17 cellular contexts compared by ENCODE assay signal in the genomic region with DNA sequence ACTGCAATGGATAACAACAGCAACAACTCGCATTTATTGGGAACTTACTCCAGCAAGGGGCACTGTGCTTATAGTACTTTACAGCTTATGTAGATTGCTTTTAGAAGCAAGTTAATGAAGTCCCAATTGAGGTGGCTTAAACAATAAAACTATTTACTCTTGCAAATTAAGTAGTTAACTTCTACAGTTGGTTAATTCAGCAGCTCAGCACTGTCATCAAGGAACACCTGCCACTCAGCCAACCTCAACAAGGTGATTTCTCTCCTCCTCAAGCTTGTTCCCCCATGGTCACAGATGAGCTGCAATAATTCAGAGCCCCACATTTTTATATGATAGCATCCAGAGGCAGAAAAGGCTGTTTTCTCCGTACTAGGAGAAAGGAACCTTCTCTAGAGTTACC.
DNase-seq lines count a peak whose midpoint lies in the region; ATAC-seq and TF ChIP-seq lines count a peak whose summit lies in the region.
"Had no signal": no experiment of that assay in that cellular context is flagged by ENCODE, and none has a peak within 500 bp of the region (broad histone marks: within the 10 kb centered on the region; RNA-seq: fewer than 3 reads in every experiment).

No MANE protein-coding gene starts in this region.

- H3K27me3 Mint-ChIP-seq in natural killer cell (ENCODE audit: low read depth in 2 of 2): no peaks in the 10 kb centered on the region
- H3K27me3 Mint-ChIP-seq in natural killer cell treated with Interleukin-12 subunit alpha and Interleukin-12 subunit beta and Interleukin-15 and Interleukin-18, amount 100 ng/mL, for 72 hours: no peaks in the 10 kb centered on the region

- intact Hi-C loops in natural killer cell (cut with micrococcal nuclease) (no loop called here), left ventricle myocardium inferior (cut with micrococcal nuclease) (no loop called here)

- DNase-seq in natural killer cell: no peak
- DNase-seq in natural killer cell treated with Interleukin-12 subunit alpha and Interleukin-12 subunit beta and Interleukin-15 and Interleukin-18, amount 100 ng/mL, for 72 hours (ENCODE audit: low spot score): no peak
- DNase-seq in NCI-H1105 (lab: John Stamatoyannopoulos, UW): peak; percentile 77
- peak; percentile 8 for DNase-seq in NCI-H82 treated with DMSO at 0.1 percent for 48 hours (lab: John Stamatoyannopoulos, UW; ENCODE audit: unreplicated experiment)
- DNase-seq in stimulated activated effector memory CD8-positive, alpha-beta T cell treated with anti-CD3 and anti-CD28 coated beads, Interleukin-12 subunit alpha, Interleukin-12 subunit beta, amount 100 ng/mL, for 72 hours (ENCODE audit: low spot score in 2 of 2): no peak
- DNase-seq in left ventricle myocardium inferior: no peak
- DNase-seq in SIG-M5 (lab: John Stamatoyannopoulos, UW): no peak
- DNase-seq in activated naive CD4-positive, alpha-beta T cell treated with anti-CD3 and anti-CD28 coated beads, Interleukin-2, amount 50 U/mL, for 16 hours: no peak
- DNase-seq: ACHN, C1 segment of cervical spinal cord, DMS79 treated with DMSO at 0.1 percent for 48 hours, GM23248, KBM-7, NCI-H187 treated with DMSO at 0.1 percent for 48 hours, SHP77, SK-N-SH had no signal

- H3K9me3 ChIP-seq in left ventricle myocardium inferior (replicated peaks): no peaks in the 10 kb centered on the region
- H3K9me3 ChIP-seq: SK-N-SH had no signal

- H3K27ac Mint-ChIP-seq in natural killer cell: peak overlapping the region; percentile 31 to 77
- peak overlapping the region in 1 of 2 donors; percentile 15 for H3K27ac Mint-ChIP-seq in natural killer cell treated with Interleukin-12 subunit alpha and Interleukin-12 subunit beta and Interleukin-15 and Interleukin-18, amount 100 ng/mL, for 72 hours
- peak overlapping the region; percentile 56 for H3K27ac Mint-ChIP-seq in stimulated activated effector memory CD8-positive, alpha-beta T cell treated with anti-CD3 and anti-CD28 coated beads, Interleukin-12 subunit alpha, Interleukin-12 subunit beta, amount 100 ng/mL, for 72 hours

- H3K36me3 Mint-ChIP-seq in natural killer cell: peaks cover 18% of the 10 kb centered on the region
- peaks cover 19% of the 10 kb centered on the region for H3K36me3 Mint-ChIP-seq in natural killer cell treated with Interleukin-12 subunit alpha and Interleukin-12 subunit beta and Interleukin-15 and Interleukin-18, amount 100 ng/mL, for 72 hours
- peaks cover 100% of the 10 kb centered on the region for H3K36me3 Mint-ChIP-seq in stimulated activated effector memory CD8-positive, alpha-beta T cell treated with anti-CD3 and anti-CD28 coated beads, Interleukin-12 subunit alpha, Interleukin-12 subunit beta, amount 100 ng/mL, for 72 hours

- no peak for ATAC-seq in natural killer cell
- no peak for ATAC-seq in natural killer cell treated with Interleukin-12 subunit alpha and Interleukin-12 subunit beta and Interleukin-15 and Interleukin-18, amount 100 ng/mL, for 72 hours
- ATAC-seq in stimulated activated effector memory CD8-positive, alpha-beta T cell treated with anti-CD3 and anti-CD28 coated beads, Interleukin-12 subunit alpha, Interleukin-12 subunit beta, amount 100 ng/mL, for 72 hours: no peak
- ATAC-seq: HepG2 had no signal

- no peak overlapping the region for H3K4me3 ChIP-seq in left ventricle myocardium inferior
- H3K4me3 ChIP-seq: GM23248 had no signal

- no peaks in the 10 kb centered on the region for H3K27me3 ChIP-seq in left ventricle myocardium inferior (ENCODE audit: low read depth)

- peaks cover 15% of the 10 kb centered on the region for H3K4me1 ChIP-seq in left ventricle myocardium inferior

- H3K36me3 ChIP-seq in left ventricle myocardium inferior: peaks cover 39% of the 10 kb centered on the region

- H3K27ac ChIP-seq in left ventricle myocardium inferior (replicated peaks): no peak overlapping the region
- H3K27ac ChIP-seq: GM23248 had no signal

- H3K9me3 Mint-ChIP-seq in natural killer cell: no peaks in the 10 kb centered on the region
- no peaks in the 10 kb centered on the region for H3K9me3 Mint-ChIP-seq in natural killer cell treated with Interleukin-12 subunit alpha and Interleukin-12 subunit beta and Interleukin-15 and Interleukin-18, amount 100 ng/mL, for 72 hours
- no peaks in the 10 kb centered on the region for H3K9me3 Mint-ChIP-seq in stimulated activated effector memory CD8-positive, alpha-beta T cell treated with anti-CD3 and anti-CD28 coated beads, Interleukin-12 subunit alpha, Interleukin-12 subunit beta, amount 100 ng/mL, for 72 hours

- H3K4me1 Mint-ChIP-seq in natural killer cell: peaks cover 5 to 9% of the 10 kb centered on the region in 2 donors
- peaks cover 6 to 7% of the 10 kb centered on the region in 2 donors for H3K4me1 Mint-ChIP-seq in natural killer cell treated with Interleukin-12 subunit alpha and Interleukin-12 subunit beta and Interleukin-15 and Interleukin-18, amount 100 ng/mL, for 72 hours (ENCODE audit: low read depth in 2 of 2)
- peaks cover 2% of the 10 kb centered on the region for H3K4me1 Mint-ChIP-seq in stimulated activated effector memory CD8-positive, alpha-beta T cell treated with anti-CD3 and anti-CD28 coated beads, Interleukin-12 subunit alpha, Interleukin-12 subunit beta, amount 100 ng/mL, for 72 hours

- no peak for TF ChIP-seq CTCF in natural killer cell (IDR thresholded peaks at IDR 0.05)
- no peak for TF ChIP-seq CTCF in left ventricle myocardium inferior (IDR thresholded peaks at IDR 0.05; ENCODE audit: borderline replicate concordance)

- no peak overlapping the region for H3K4me3 Mint-ChIP-seq in natural killer cell
- H3K4me3 Mint-ChIP-seq in natural killer cell treated with Interleukin-12 subunit alpha and Interleukin-12 subunit beta and Interleukin-15 and Interleukin-18, amount 100 ng/mL, for 72 hours: no peak overlapping the region
- no peak overlapping the region for H3K4me3 Mint-ChIP-seq in stimulated activated effector memory CD8-positive, alpha-beta T cell treated with anti-CD3 and anti-CD28 coated beads, Interleukin-12 subunit alpha, Interleukin-12 subunit beta, amount 100 ng/mL, for 72 hours

Comparison
In these comparisons a context has a peak if more than half of its experiments do, and no peak if none do; other contexts are left out.
1. DNase-seq: peak in NCI-H1105 (single experiment) and NCI-H82 treated with DMSO at 0.1 percent for 48 hours (single experiment); none in natural killer cell (single experiment), natural killer cell treated with Interleukin-12 subunit alpha and Interleukin-12 subunit beta and Interleukin-15 and Interleukin-18, amount 100 ng/mL, for 72 hours (single experiment), stimulated activated effector memory CD8-positive, alpha-beta T cell treated with anti-CD3 and anti-CD28 coated beads, Interleukin-12 subunit alpha, Interleukin-12 subunit beta, amount 100 ng/mL, for 72 hours (0 of 2), left ventricle myocardium inferior (single experiment), SIG-M5 (single experiment) and activated naive CD4-positive, alpha-beta T cell treated with anti-CD3 and anti-CD28 coated beads, Interleukin-2, amount 50 U/mL, for 16 hours (single experiment).